15 cellular contexts compared by ENCODE assay signal in the genomic region with DNA sequence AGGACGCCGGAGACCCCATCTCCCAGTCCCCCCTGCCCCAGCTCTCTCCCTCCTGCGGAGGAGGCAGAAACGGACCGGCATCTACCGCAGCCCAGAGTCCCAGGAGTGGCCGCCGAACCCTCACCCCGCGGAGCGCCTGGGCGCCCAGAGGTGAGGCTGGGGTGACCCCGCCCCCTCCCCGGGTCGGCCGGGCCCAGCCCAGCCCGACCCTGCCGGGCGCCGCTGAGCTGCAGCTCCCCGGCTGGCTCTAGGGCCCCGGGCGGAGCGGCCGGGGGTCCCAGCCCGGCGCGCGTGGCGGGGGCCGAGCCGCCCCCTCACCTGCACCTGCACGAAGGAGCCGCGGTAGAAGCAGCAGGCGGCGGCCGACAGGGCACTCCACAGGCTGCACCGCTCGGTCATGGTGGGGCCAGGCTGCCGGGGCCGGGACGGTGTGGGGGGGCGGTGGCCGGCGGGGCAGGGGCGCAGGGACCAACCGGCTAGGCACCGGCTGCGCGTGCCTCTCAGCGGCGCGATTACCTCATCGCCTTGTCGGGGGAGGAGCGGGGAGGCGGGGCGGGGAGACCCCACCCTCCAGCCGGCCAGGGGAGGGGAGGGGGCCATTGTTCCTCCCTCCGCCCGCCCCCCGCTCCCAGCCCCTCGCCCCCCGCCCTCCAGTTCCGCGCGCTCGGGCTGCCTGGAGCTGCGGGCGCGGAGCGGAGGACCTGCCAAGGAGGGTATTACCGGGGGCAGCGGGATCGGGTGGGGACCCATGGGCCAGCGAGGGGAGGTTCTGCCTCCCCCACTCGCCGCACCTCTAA. TPM values are rescaled to one million over a fixed set of nuclear protein-coding genes. Genes with fewer than 3 reads are reported as not detected.
DNase-seq lines count a peak whose midpoint lies in the region; ATAC-seq and TF ChIP-seq lines count a peak whose summit lies in the region.
"Had no signal": no experiment of that assay in that cellular context is flagged by ENCODE, and none has a peak within 500 bp of the region (broad histone marks: within the 10 kb centered on the region; RNA-seq: fewer than 3 reads in every experiment).

No MANE protein-coding gene starts in this region.

- H3F3A ChIP-seq in smooth muscle cell (ENCODE audit: low read depth): no peaks in the 10 kb centered on the region

- ATAC-seq in Panc1 (peak; percentile 53; the same call in 1 of the 2 replicates), right cardiac atrium (peak; percentile 48 to 70)

- peak overlapping the region; percentile 48 for H3K4me2 ChIP-seq in smooth muscle cell

- whole genome bisulfite sequencing in right cardiac atrium: 16% methylated on average over 78 of the region's 79 CpGs
- WGBS in smooth muscle cell (ENCODE audit: low lambda C conversion rate): 4% methylated on average over 23 of the region's 79 CpGs
- 4% methylated on average over 56 of the region's 79 CpGs for WGBS in prostate gland

- no peaks in the 10 kb centered on the region for H3K36me3 ChIP-seq in Panc1 (ENCODE audit: control insufficient read depth, insufficient read depth, low read length)
- no peaks in the 10 kb centered on the region for H3K36me3 ChIP-seq in smooth muscle cell (ENCODE audit: low read depth)
- H3K36me3 ChIP-seq in prostate gland: no peaks in the 10 kb centered on the region
- H3K36me3 ChIP-seq: SJCRH30 had no signal

- TF ChIP-seq POLR2A in prostate gland (IDR thresholded peaks at IDR 0.05): no peak

- peaks cover 2% of the 10 kb centered on the region; the same call in 1 of the 2 replicates for H3K27me3 ChIP-seq in Panc1 (ENCODE audit: control insufficient read depth, insufficient read depth, low read length)
- H3K27me3 ChIP-seq in right cardiac atrium (ENCODE audit: control insufficient read depth, insufficient read depth): no peaks in the 10 kb centered on the region
- peaks cover 47% of the 10 kb centered on the region for H3K27me3 ChIP-seq in smooth muscle cell (ENCODE audit: low read depth)
- peaks cover 7% of the 10 kb centered on the region for H3K27me3 ChIP-seq in prostate gland (replicated peaks; ENCODE audit: insufficient read depth)

- POLR2A ChIA-PET in Panc1 (lab: Charles Lee): interaction anchor here (1.1 kb wide), 1 partner anchor 10 kb away, joined by 3 read pairs; no protein-coding TSS in a partner anchor

- H3K79me2 ChIP-seq in smooth muscle cell (ENCODE audit: low read depth): no peaks in the 10 kb centered on the region

- TF ChIP-seq CTCF in Panc1 (IDR thresholded peaks at IDR 0.05) (no peak), smooth muscle cell (IDR thresholded peaks at IDR 0.05; ENCODE audit: borderline replicate concordance, insufficient read depth, poor library complexity, severe bottlenecking) (no peak), prostate gland (IDR thresholded peaks at IDR 0.05) (no peak)

- H3K27ac ChIP-seq in Panc1 (ENCODE audit: low read length) (no peak overlapping the region), right cardiac atrium (ENCODE audit: low read length) (no peak overlapping the region), smooth muscle cell (ENCODE audit: low read depth) (no peak overlapping the region), prostate gland (no peak overlapping the region)
- H3K27ac ChIP-seq: SJCRH30 had no signal

- DNase-seq in NCI-H1436 (lab: John Stamatoyannopoulos, UW) (peak; percentile 46), NCI-H1436 treated with DMSO at 0.1 percent for 48 hours (lab: John Stamatoyannopoulos, UW) (no peak), Panc1 (ENCODE audit: low read depth, low spot score) (no peak), right cardiac atrium (peak in 1 of 3 donors; percentile 57), smooth muscle cell (lab: John Stamatoyannopoulos, UW; ENCODE audit: unreplicated experiment) (no peak), prostate gland (ENCODE audit: low spot score) (no peak), HCEC 1CT (no peak)
- DNase-seq in stimulated activated CD4-positive, alpha-beta T cell treated with anti-CD3 and anti-CD28 coated beads, Interleukin-4, amount 100 ng/mL, for 1 hour: no peak
- DNase-seq: activated CD4-positive, alpha-beta T cell treated with anti-CD3 and anti-CD28 coated beads, Interleukin-2, amount 10 ng/mL, durations not matched to agents 24 days and 14 days; GDM1; NCI-H1048; SJCRH30; stomach had no signal

- H3K4me3 ChIP-seq in Panc1 (ENCODE audit: low read depth in 2 of 2, low read length in 2 of 2): peak overlapping the region; percentile 13 to 16; a peak in 3 of 4 replicates
- peak overlapping the region; percentile 32 for H3K4me3 ChIP-seq in right cardiac atrium (ENCODE audit: low read length)
- H3K4me3 ChIP-seq in smooth muscle cell: no peak overlapping the region
- no peak overlapping the region for H3K4me3 ChIP-seq in prostate gland

- CTCF ChIA-PET in Panc1 (lab: Charles Lee): no interaction called here

- intact Hi-C loops in Panc1 (cut with micrococcal nuclease; ENCODE audit: unreplicated experiment) (no loop called here), right cardiac atrium (cut with DNase I) (no loop called here), prostate gland (cut with DNase I) (no loop called here)

- H3K4me1 ChIP-seq in Panc1 (ENCODE audit: control insufficient read depth, insufficient read depth, low read length) (no peaks in the 10 kb centered on the region), right cardiac atrium (ENCODE audit: control insufficient read depth, insufficient read depth, low read length) (no peaks in the 10 kb centered on the region), smooth muscle cell (ENCODE audit: low read depth) (peaks cover 5% of the 10 kb centered on the region), prostate gland (replicated peaks) (no peaks in the 10 kb centered on the region)
- H3K4me1 ChIP-seq: SJCRH30 had no signal

- H3K9me3 ChIP-seq in Panc1 (ENCODE audit: control insufficient read depth, insufficient read depth, low read depth, low read length): no peaks in the 10 kb centered on the region
- H3K9me3 ChIP-seq in right cardiac atrium (ENCODE audit: control insufficient read depth, low read length): no peaks in the 10 kb centered on the region
- no peaks in the 10 kb centered on the region for H3K9me3 ChIP-seq in smooth muscle cell (replicated peaks; ENCODE audit: low read depth)
- H3K9me3 ChIP-seq in prostate gland: no peaks in the 10 kb centered on the region
- H3K9me3 ChIP-seq: SJCRH30, stomach had no signal

- no peak overlapping the region for H3K9ac ChIP-seq in smooth muscle cell (ENCODE audit: low read depth)

- no peak overlapping the region for H2AFZ ChIP-seq in smooth muscle cell (ENCODE audit: low read depth)

- no TSS peak for BruUV-seq in Panc1 (replicated peaks; lab: Mats Ljungman, UMichigan)

- H4K20me1 ChIP-seq in smooth muscle cell (ENCODE audit: low read depth): no peaks in the 10 kb centered on the region

- in situ Hi-C loops in Panc1 (cut with HindIII; ENCODE audit: low pct_unique_long_range_greater_than_20kb, low sequenced_read_pairs): no loop called here

RNA-seq across cellular contexts. Expression of gene TOR2A, which starts 19.9 kb away (rescaled TPM):
- 8.2 TPM for total RNA-seq in Panc1 (2021; ENCODE audit: unreplicated experiment)
- 8.3 TPM for polyA plus RNA-seq in Panc1 (2012; ENCODE audit: insufficient read length)
- total RNA-seq in right cardiac atrium: 1 to 10 TPM; 3.1 to 3.9 (median 3.5) TPM
- 3.7 TPM for polyA plus RNA-seq in right cardiac atrium
- total RNA-seq in smooth muscle cell: 6.5 and 7.3 TPM in 2 replicates
- 11.5 and 12.3 TPM in 2 replicates for polyA plus RNA-seq in smooth muscle cell
- 10 to 100 TPM; 20.4 to 24.1 TPM for total RNA-seq in prostate gland

RNA-seq across cellular contexts. Expression of gene SH2D3C, which starts 23.5 kb away (rescaled TPM):
- 0.49 TPM for total RNA-seq in Panc1 (2021; ENCODE audit: unreplicated experiment)
- 0.86 TPM for polyA plus RNA-seq in Panc1 (2012; ENCODE audit: insufficient read length)
- 10 to 100 TPM in 3 of 4 donors, 1 to 10 TPM in 1; 9.4 to 15.5 (median 12.7) TPM for total RNA-seq in right cardiac atrium
- polyA plus RNA-seq in right cardiac atrium: 17.4 TPM
- total RNA-seq in smooth muscle cell: 1.5 TPM in 1 of 2 replicates, not detected in the other
- 0.54 and 0.83 TPM in 2 replicates for polyA plus RNA-seq in smooth muscle cell
- total RNA-seq in prostate gland: 10 to 100 TPM in 1 of 2 donors, 1 to 10 TPM in 1; 5.5 to 11.4 TPM
- total RNA-seq: A673 had no signal

RNA-seq across cellular contexts. Expression of gene CDK9, which starts 30.9 kb away (rescaled TPM):
- total RNA-seq in Panc1 (2021; ENCODE audit: unreplicated experiment): 48.7 TPM
- 66.8 TPM for polyA plus RNA-seq in Panc1 (2012; ENCODE audit: insufficient read length)
- 10 to 100 TPM; 49.0 to 62.5 (median 58.6) TPM for total RNA-seq in right cardiac atrium
- 37.3 TPM for polyA plus RNA-seq in right cardiac atrium
- 38.2 and 48.0 TPM in 2 replicates for total RNA-seq in smooth muscle cell
- 61.4 and 68.6 TPM in 2 replicates for polyA plus RNA-seq in smooth muscle cell
- 100 to 1,000 TPM in 1 of 2 donors, 10 to 100 TPM in 1; 60.3 to 130 TPM for total RNA-seq in prostate gland

RNA-seq across cellular contexts. Expression of gene TTC16, which starts 39.1 kb away (rescaled TPM):
- total RNA-seq in Panc1 (2021; ENCODE audit: unreplicated experiment) (0.05 TPM), right cardiac atrium (under 1 TPM in 3 of 4 donors, not detected in 1; 0.06 to 0.14 (median 0.11) TPM), smooth muscle cell (not detected in 2 replicates), prostate gland (1 to 10 TPM in 1 of 2 donors, not detected in 1; 3.4 TPM)
- polyA plus RNA-seq in Panc1 (2012; ENCODE audit: insufficient read length): 0.12 TPM
- polyA plus RNA-seq in right cardiac atrium (0.14 TPM), smooth muscle cell (0.22 TPM in 1 of 2 replicates, not detected in the other)
- total RNA-seq: A673; activated CD4-positive, alpha-beta T cell treated with anti-CD3 and anti-CD28 coated beads, Interleukin-2, amount 10 ng/mL, durations not matched to agents 24 days and 14 days; myocyte; SJCRH30; stomach had no signal

RNA-seq across cellular contexts. Expression of gene PTRH1, which starts 39.5 kb away (rescaled TPM):
- total RNA-seq in Panc1 (2021; ENCODE audit: unreplicated experiment) (13.8 TPM), right cardiac atrium (10 to 100 TPM in 3 of 4 donors, 1 to 10 TPM in 1; 8.7 to 15.0 (median 11.6) TPM), smooth muscle cell (5.6 and 11.9 TPM in 2 replicates), prostate gland (10 to 100 TPM; 25.4 to 28.6 TPM)
- 17.5 TPM for polyA plus RNA-seq in Panc1 (2012; ENCODE audit: insufficient read length)
- polyA plus RNA-seq in right cardiac atrium (16.3 TPM), smooth muscle cell (33.8 and 34.7 TPM in 2 replicates)

Comparison
In these comparisons a context has a peak if more than half of its experiments do, and no peak if none do; other contexts are left out.
1. H3K4me3 ChIP-seq: peak in Panc1 (2 of 2) and right cardiac atrium (single experiment); none in smooth muscle cell (single experiment) and prostate gland (0 of 2).